Comparison of ENCODE assay signal across 1 cellular context in genomic region chr2:96580771-96581170, GRCh38.
TF ChIP-seq lines count a peak whose summit lies in the region.

No MANE protein-coding gene starts in this region.

TF ChIP-seq in H1, 55 proteins besides CTCF, POLR2A, EP300 and RAD21:
- TF ChIP-seq POU5F1 (IDR thresholded peaks at IDR 0.05; ENCODE audit: low read depth, low read length) (no peak), CHD2 (IDR thresholded peaks at IDR 0.05; ENCODE audit: low read length) (no peak), BCL11A (IDR thresholded peaks at IDR 0.05; ENCODE audit: low read depth in 2 of 2, low read length in 2 of 2) (no peak), SRF (IDR thresholded peaks at IDR 0.05; ENCODE audit: low read depth, low read length) (no peak), RXRA (IDR thresholded peaks at IDR 0.05; ENCODE audit: insufficient read depth, low read depth, low read length) (no peak), EZH2 (IDR thresholded peaks at IDR 0.05; ENCODE audit: low read depth, low read length, severe bottlenecking) (no peak), EGR1 (IDR thresholded peaks at IDR 0.05; ENCODE audit: borderline replicate concordance, low read depth, low read length) (no peak), HDAC2 (IDR thresholded peaks at IDR 0.05; ENCODE audit: borderline replicate concordance in 1 of 2, low read depth in 2 of 2, low read length in 2 of 2) (no peak), NRF1 (IDR thresholded peaks at IDR 0.05; ENCODE audit: low read depth, low read length) (no peak)
